In genomic region chr5:180853522-180853921, GRCh38 we compare ENCODE assay signal across 4 cellular contexts. TPM values are rescaled to one million over a fixed set of nuclear protein-coding genes. Genes with fewer than 3 reads are reported as not detected.
"Had no signal": no experiment of that assay in that cellular context is flagged by ENCODE, and none has a peak within 500 bp of the region (broad histone marks: within the 10 kb centered on the region; RNA-seq: fewer than 3 reads in every experiment).

No MANE protein-coding gene starts in this region.

- DNase-seq: H9, HCEC 1CT, IMR-90 had no signal

- ATAC-seq: GM23338 had no signal

- H3K4me1 Mint-ChIP-seq: H9 had no signal

- H3K4me3 Mint-ChIP-seq: GM23338, H9 had no signal

- H3K4me3 ChIP-seq: GM23338 had no signal

- H3K27ac Mint-ChIP-seq: GM23338, H9 had no signal

RNA-seq across cellular contexts. Expression of gene BTNL8, which starts 45.4 kb away (rescaled TPM):
- total RNA-seq: GM23338, IMR-90 had no signal
- polyA plus RNA-seq: IMR-90 had no signal
